ENCODE assay signal across 7 cellular contexts in the genomic region with DNA sequence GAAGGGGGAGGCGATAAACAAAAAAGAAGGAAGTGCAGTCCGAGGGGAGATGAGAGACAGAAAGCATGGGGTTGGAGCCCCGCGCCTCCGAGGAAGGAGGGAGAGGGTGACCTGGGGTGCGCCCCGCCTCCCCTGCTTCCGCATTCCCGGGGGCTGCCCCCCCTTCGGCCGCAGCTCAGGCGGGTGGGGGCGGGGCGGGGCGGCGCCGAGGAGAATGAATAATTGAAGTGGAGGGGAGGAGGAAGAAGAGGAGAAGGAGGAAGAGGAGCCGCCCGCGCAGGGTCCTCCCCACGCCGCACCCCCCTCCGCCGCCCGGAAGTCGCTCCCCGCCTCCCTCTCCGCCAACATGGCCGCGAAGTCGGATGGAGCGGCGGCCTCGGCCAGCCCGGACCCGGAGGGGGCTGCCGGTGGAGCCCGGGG. TPM values are rescaled to one million over a fixed set of nuclear protein-coding genes. Genes with fewer than 3 reads are reported as not detected.
DNase-seq lines count a peak whose midpoint lies in the region; ATAC-seq and TF ChIP-seq lines count a peak whose summit lies in the region.

A gene with protein sequence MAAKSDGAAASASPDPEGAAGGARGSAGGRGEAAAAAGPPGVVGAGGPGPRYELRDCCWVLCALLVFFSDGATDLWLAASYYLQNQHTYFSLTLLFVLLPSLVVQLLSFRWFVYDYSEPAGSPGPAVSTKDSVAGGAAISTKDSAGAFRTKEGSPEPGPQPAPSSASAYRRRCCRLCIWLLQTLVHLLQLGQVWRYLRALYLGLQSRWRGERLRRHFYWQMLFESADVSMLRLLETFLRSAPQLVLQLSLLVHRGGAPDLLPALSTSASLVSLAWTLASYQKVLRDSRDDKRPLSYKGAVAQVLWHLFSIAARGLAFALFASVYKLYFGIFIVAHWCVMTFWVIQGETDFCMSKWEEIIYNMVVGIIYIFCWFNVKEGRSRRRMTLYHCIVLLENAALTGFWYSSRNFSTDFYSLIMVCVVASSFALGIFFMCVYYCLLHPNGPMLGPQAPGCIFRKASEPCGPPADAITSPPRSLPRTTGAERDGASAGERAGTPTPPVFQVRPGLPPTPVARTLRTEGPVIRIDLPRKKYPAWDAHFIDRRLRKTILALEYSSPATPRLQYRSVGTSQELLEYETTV (plus strand): TSS at position 322 of the 420 bp plus-strand sequence. CDS start 25 bp downstream, at position 347.

- peaks cover 0 to 58% of the 10 kb centered on the region in 2 donors for H3K27me3 ChIP-seq in tibial artery

- no peaks in the 10 kb centered on the region for H3K36me3 Mint-ChIP-seq in activated T-helper 2 cell treated with anti-CD3 and anti-CD28 coated beads, Interferon-gamma antibody, Interleukin-2, Interleukin-4, amounts not matched to agents 10 μg/mL and 5 μg/mL and 100 μg/mL, durations not matched to agents 14 hours and 24 hours and 36 hours (ENCODE audit: low read depth)
- H3K36me3 Mint-ChIP-seq in natural killer cell, result no peaks in the 10 kb centered on the region

- intact Hi-C loops in activated T-helper 2 cell treated with anti-CD3 and anti-CD28 coated beads, Interferon-gamma antibody, Interleukin-2, Interleukin-4, amounts not matched to agents 10 μg/mL and 5 μg/mL and 100 μg/mL, durations not matched to agents 14 hours and 24 hours and 36 hours (cut with micrococcal nuclease), result no loop called here
- intact Hi-C loops in natural killer cell (cut with micrococcal nuclease), result no loop called here
- intact Hi-C loops in tibial artery (cut with DNase I; ENCODE audit: low total_unique reads), result no loop called here

- ATAC-seq in natural killer cell, result peak in 2 of 3 donors; percentile 2 to 21

- no peak within 1 kb of the TSS for H3K27ac ChIP-seq in tibial artery

- TF ChIP-seq CTCF in natural killer cell (IDR thresholded peaks at IDR 0.05) (no peak), tibial artery (IDR thresholded peaks at IDR 0.05) (no peak), GM13976 (IDR thresholded peaks at IDR 0.05; ENCODE audit: borderline replicate concordance, control extremely low read depth, extremely low read depth, insufficient read depth, missing control alignments) (no peak)

- in situ Hi-C loops in GM13976 (cut with MboI; ENCODE audit: low sequenced_read_pairs, unreplicated experiment), result no loop called here

- H3K4me3 ChIP-seq in tibial artery, result no peak within 1 kb of the TSS

- peak; percentile 10 for DNase-seq in Daoy (ENCODE audit: low read depth)
- DNase-seq in NCI-H146 (lab: John Stamatoyannopoulos, UW), result peak; percentile 92
- peak; percentile 14 for DNase-seq in activated T-helper 2 cell treated with anti-CD3 and anti-CD28 coated beads, Interferon-gamma antibody, Interleukin-2, Interleukin-4, amounts not matched to agents 10 μg/mL and 5 μg/mL and 100 μg/mL, durations not matched to agents 14 hours and 24 hours and 36 hours (ENCODE audit: low spot score)
- no peak for DNase-seq in natural killer cell
- no peak for DNase-seq in tibial artery
- no peak for DNase-seq in GM13976 (ENCODE audit: low spot score)
- DNase-seq in LoVo (ENCODE audit: low spot score), result no peak

- H3K9me3 ChIP-seq in tibial artery, result no peaks in the 10 kb centered on the region

- peaks cover 5% of the 10 kb centered on the region for H3K4me1 Mint-ChIP-seq in activated T-helper 2 cell treated with anti-CD3 and anti-CD28 coated beads, Interferon-gamma antibody, Interleukin-2, Interleukin-4, amounts not matched to agents 10 μg/mL and 5 μg/mL and 100 μg/mL, durations not matched to agents 14 hours and 24 hours and 36 hours (ENCODE audit: low read depth)
- H3K4me1 Mint-ChIP-seq in natural killer cell, result peaks cover 9 to 18% of the 10 kb centered on the region in 2 donors

- H3K27ac Mint-ChIP-seq in activated T-helper 2 cell treated with anti-CD3 and anti-CD28 coated beads, Interferon-gamma antibody, Interleukin-2, Interleukin-4, amounts not matched to agents 10 μg/mL and 5 μg/mL and 100 μg/mL, durations not matched to agents 14 hours and 24 hours and 36 hours, result no peak within 1 kb of the TSS
- no peak within 1 kb of the TSS for H3K27ac Mint-ChIP-seq in natural killer cell

- H3K4me1 ChIP-seq in tibial artery, result peaks cover 0 to 4% (median 0%) of the 10 kb centered on the region in 4 donors

- no peaks in the 10 kb centered on the region for H3K36me3 ChIP-seq in tibial artery

- peaks cover 27% of the 10 kb centered on the region for H3K27me3 Mint-ChIP-seq in activated T-helper 2 cell treated with anti-CD3 and anti-CD28 coated beads, Interferon-gamma antibody, Interleukin-2, Interleukin-4, amounts not matched to agents 10 μg/mL and 5 μg/mL and 100 μg/mL, durations not matched to agents 14 hours and 24 hours and 36 hours (ENCODE audit: low read depth)
- peaks cover 42 to 62% of the 10 kb centered on the region in 2 donors for H3K27me3 Mint-ChIP-seq in natural killer cell (ENCODE audit: low read depth in 2 of 2)

- H3K4me3 Mint-ChIP-seq in activated T-helper 2 cell treated with anti-CD3 and anti-CD28 coated beads, Interferon-gamma antibody, Interleukin-2, Interleukin-4, amounts not matched to agents 10 μg/mL and 5 μg/mL and 100 μg/mL, durations not matched to agents 14 hours and 24 hours and 36 hours (ENCODE audit: low read depth), result peak within 1 kb of the TSS; percentile 83
- H3K4me3 Mint-ChIP-seq in natural killer cell, result peak within 1 kb of the TSS; percentile 92

- no peaks in the 10 kb centered on the region for H3K9me3 Mint-ChIP-seq in activated T-helper 2 cell treated with anti-CD3 and anti-CD28 coated beads, Interferon-gamma antibody, Interleukin-2, Interleukin-4, amounts not matched to agents 10 μg/mL and 5 μg/mL and 100 μg/mL, durations not matched to agents 14 hours and 24 hours and 36 hours
- H3K9me3 Mint-ChIP-seq in natural killer cell, result no peaks in the 10 kb centered on the region

RNA-seq across cellular contexts. Expression of the gene that starts here (rescaled TPM):
- total RNA-seq in Daoy (2014; rRNA removed; shearing (Covaris generic)), result under 0.01 and 0.12 TPM in 2 replicates
- total RNA-seq in activated T-helper 2 cell treated with anti-CD3 and anti-CD28 coated beads, Interferon-gamma antibody, Interleukin-2, Interleukin-4, amounts not matched to agents 10 μg/mL and 5 μg/mL and 100 μg/mL, durations not matched to agents 14 hours and 24 hours and 36 hours, result not detected in 2 replicates
- not detected for total RNA-seq in natural killer cell

Comparison
In these comparisons a context has a peak if more than half of its experiments do, and no peak if none do; other contexts are left out.
1. Peak in DNase-seq in Daoy; RNA of the gene not detected or under 1 TPM.
2. Peak in DNase-seq in activated T-helper 2 cell treated with anti-CD3 and anti-CD28 coated beads, Interferon-gamma antibody, Interleukin-2, Interleukin-4, amounts not matched to agents 10 μg/mL and 5 μg/mL and 100 μg/mL, durations not matched to agents 14 hours and 24 hours and 36 hours; RNA of the gene not detected or under 1 TPM.
3. Peak in ATAC-seq in natural killer cell; RNA of the gene not detected or under 1 TPM.